ENCODE assay signal across 9 cellular contexts in the genomic region with DNA sequence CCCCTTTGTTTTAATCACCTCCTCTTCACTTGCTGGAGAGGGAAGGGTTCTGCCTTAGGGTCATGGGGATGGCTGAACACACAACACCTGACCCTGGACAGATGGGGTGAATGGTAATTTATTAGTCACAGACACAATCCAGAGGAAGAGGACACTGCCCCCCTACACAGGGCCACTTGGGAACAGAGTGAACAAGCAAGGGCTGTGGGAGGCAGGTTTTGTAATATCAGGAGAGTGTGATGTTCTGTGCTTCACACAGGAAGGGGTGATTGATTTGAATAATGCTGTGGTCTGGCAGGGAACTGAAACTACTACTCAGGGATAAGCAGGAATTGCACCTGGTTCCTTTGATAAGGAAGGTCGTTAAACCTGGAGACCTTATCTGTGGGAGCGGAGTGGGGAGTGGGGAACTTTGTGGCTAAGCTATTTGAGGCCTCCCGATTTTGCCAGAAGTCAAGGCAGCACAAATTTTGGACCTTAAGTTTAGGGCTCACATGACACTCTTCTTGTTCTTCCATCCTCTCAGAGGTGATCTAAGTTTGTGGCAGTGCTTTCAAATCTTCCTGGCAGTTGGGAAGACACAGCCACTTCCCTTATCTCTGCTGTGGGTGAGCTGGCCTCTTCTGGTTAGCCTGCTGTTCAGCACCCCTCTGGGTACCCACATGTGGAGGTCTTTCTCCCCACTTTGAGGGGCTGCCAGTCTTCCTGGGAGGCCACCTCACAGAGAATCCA.
DNase-seq lines count a peak whose midpoint lies in the region; ATAC-seq and TF ChIP-seq lines count a peak whose summit lies in the region.
"Had no signal": no experiment of that assay in that cellular context is flagged by ENCODE, and none has a peak within 500 bp of the region (broad histone marks: within the 10 kb centered on the region; RNA-seq: fewer than 3 reads in every experiment).

No MANE protein-coding gene starts in this region.

- no peak for TF ChIP-seq CTCF in right atrium auricular region (IDR thresholded peaks at IDR 0.05)
- no peak for TF ChIP-seq CTCF in esophagus muscularis mucosa (IDR thresholded peaks at IDR 0.05)
- no peak for TF ChIP-seq CTCF in thoracic aorta (IDR thresholded peaks at IDR 0.05)

- peaks cover 0 to 39% of the 10 kb centered on the region in 2 donors for H3K4me1 ChIP-seq in right atrium auricular region
- H3K4me1 ChIP-seq in esophagus muscularis mucosa: peaks cover 47 to 63% (median 52%) of the 10 kb centered on the region in 4 donors
- H3K4me1 ChIP-seq in thoracic aorta (ENCODE audit: control insufficient read depth in 1 of 2, low read depth in 2 of 2): peaks cover 27 to 64% of the 10 kb centered on the region in 2 donors

- no peaks in the 10 kb centered on the region for H3K36me3 ChIP-seq in right atrium auricular region
- no peaks in the 10 kb centered on the region for H3K36me3 ChIP-seq in esophagus muscularis mucosa
- no peaks in the 10 kb centered on the region for H3K36me3 ChIP-seq in thoracic aorta

- H3K9me3 ChIP-seq in right atrium auricular region: no peaks in the 10 kb centered on the region
- no peaks in the 10 kb centered on the region for H3K9me3 ChIP-seq in esophagus muscularis mucosa
- no peaks in the 10 kb centered on the region for H3K9me3 ChIP-seq in thoracic aorta

- H3K4me3 ChIP-seq in right atrium auricular region (no peak overlapping the region), esophagus muscularis mucosa (no peak overlapping the region), thoracic aorta (no peak overlapping the region)

- no peak for TF ChIP-seq EP300 in esophagus muscularis mucosa (IDR thresholded peaks at IDR 0.05)

- no CpG with 5 or more reads among the region's 3 CpGs for WGBS in esophagus muscularis mucosa

- H3K27me3 ChIP-seq in right atrium auricular region: no peaks in the 10 kb centered on the region
- no peaks in the 10 kb centered on the region for H3K27me3 ChIP-seq in esophagus muscularis mucosa
- no peaks in the 10 kb centered on the region for H3K27me3 ChIP-seq in thoracic aorta (replicated peaks; ENCODE audit: insufficient read depth)

- DNase-seq in right atrium auricular region (ENCODE audit: low spot score): no peak
- DNase-seq in Right ventricle myocardium superior: no peak
- DNase-seq in NAMALWA (ENCODE audit: low spot score): peak; percentile 10
- no peak for DNase-seq in esophagus muscularis mucosa (ENCODE audit: extremely low spot score)
- DNase-seq in thoracic aorta (ENCODE audit: low spot score): no peak
- DNase-seq: IMR-90 had no signal

- ATAC-seq in Right ventricle myocardium superior (ENCODE audit: poor library complexity) (no peak), thoracic aorta (ENCODE audit: insufficient number of reproducible peaks, low FRiP score, low read depth) (no peak), HG03442 (IDR thresholded peaks at IDR 0.05; ENCODE audit: unreplicated experiment) (no peak), GM21526 (IDR thresholded peaks at IDR 0.05; ENCODE audit: low FRiP score, unreplicated experiment) (no peak), HG03565 (IDR thresholded peaks at IDR 0.05; ENCODE audit: unreplicated experiment) (no peak)

- H3K27ac ChIP-seq in right atrium auricular region (peak overlapping the region; percentile 38 to 61), esophagus muscularis mucosa (replicated peaks in 1 of 4) (peak overlapping the region; percentile 68 to 85 (median 82)), thoracic aorta (peak overlapping the region; percentile 24 to 59)

- TF ChIP-seq POLR2A in esophagus muscularis mucosa (IDR thresholded peaks at IDR 0.05; ENCODE audit: low read depth): no peak

- intact Hi-C loops in Right ventricle myocardium superior (cut with DNase I) (no loop called here), esophagus muscularis mucosa (cut with DNase I) (loop anchor here (5.0 kb wide), 1 partner anchor 78 kb away; the partner anchor contains the start of gene CD164)
